34 cellular contexts compared by ENCODE assay signal in genomic region chr7:22060863-22061262, GRCh38.
DNase-seq lines count a peak whose midpoint lies in the region; ATAC-seq, FAIRE-seq and TF ChIP-seq lines count a peak whose summit lies in the region.
"Had no signal": no experiment of that assay in that cellular context is flagged by ENCODE, and none has a peak within 500 bp of the region (broad histone marks: within the 10 kb centered on the region; RNA-seq: fewer than 3 reads in every experiment).

No MANE protein-coding gene starts in this region.

- no peaks in the 10 kb centered on the region for H3K4me1 ChIP-seq in HepG2 (ENCODE audit: insufficient read depth, low read length)
- H3K4me1 ChIP-seq in right lobe of liver: no peaks in the 10 kb centered on the region
- H3K4me1 ChIP-seq in A549: no peaks in the 10 kb centered on the region
- no peaks in the 10 kb centered on the region for H3K4me1 ChIP-seq in IMR-90 (ENCODE audit: control insufficient read depth, insufficient read depth, low read length)
- no peaks in the 10 kb centered on the region for H3K4me1 ChIP-seq in K562 (replicated peaks in 1 of 2; ENCODE audit: control insufficient read depth in 2 of 2, insufficient read depth in 2 of 2, low read length in 2 of 2)
- H3K4me1 ChIP-seq in SJCRH30: no peaks in the 10 kb centered on the region
- H3K4me1 ChIP-seq: BE2C; BLaER1; BLaER1 treated with 17β-estradiol and CSF1 and Interleukin-3, amounts not matched to agents 10 nM and 100 nM; Caco-2 had no signal

- H3K4me2 ChIP-seq in HepG2 (ENCODE audit: low read depth, low read length) (no peak overlapping the region), A549 (no peak overlapping the region), IMR-90 (ENCODE audit: low read depth, low read length) (no peak overlapping the region), K562 (ENCODE audit: insufficient read depth, low read length) (no peak overlapping the region)
- H3K4me2 ChIP-seq: BLaER1; BLaER1 treated with 17β-estradiol and CSF1 and Interleukin-3, amounts not matched to agents 10 nM and 100 nM had no signal

- H3K79me1 ChIP-seq in IMR-90 (ENCODE audit: low read depth in 1 of 2, low read length in 2 of 2): no peaks in the 10 kb centered on the region

- TF ChIP-seq POLR2A in HepG2 (IDR thresholded peaks at IDR 0.05; ENCODE audit: insufficient read depth in 1 of 2, low read depth in 2 of 2, low read length in 2 of 2) (no peak), right lobe of liver (IDR thresholded peaks at IDR 0.05) (no peak), A549 (IDR thresholded peaks at IDR 0.05; ENCODE audit: low read length) (no peak), IMR-90 (IDR thresholded peaks at IDR 0.05; ENCODE audit: low read depth, low read length) (no peak), K562 (conservative IDR thresholded peaks at IDR 0.05) (no peak)

- H4K20me1 ChIP-seq in HepG2 (ENCODE audit: insufficient read depth, low read length): no peaks in the 10 kb centered on the region
- no peaks in the 10 kb centered on the region for H4K20me1 ChIP-seq in IMR-90 (ENCODE audit: insufficient read depth, low read length)
- H4K20me1 ChIP-seq in K562 (replicated peaks; ENCODE audit: control insufficient read depth, insufficient read depth, low read length): no peaks in the 10 kb centered on the region
- H4K20me1 ChIP-seq: BLaER1; BLaER1 treated with 17β-estradiol and CSF1 and Interleukin-3, amounts not matched to agents 10 nM and 100 nM had no signal

- H3K56ac ChIP-seq in IMR-90 (ENCODE audit: extremely low read depth, insufficient read depth, low read length): no peak overlapping the region

- TF ChIP-seq RAD21 in HepG2 (CRISPR knock-in tag; IDR thresholded peaks at IDR 0.05) (no peak), A549 (conservative IDR thresholded peaks at IDR 0.05 in 1 of 2, IDR thresholded peaks at IDR 0.05 in 1 of 2) (no peak), IMR-90 (IDR thresholded peaks at IDR 0.05; ENCODE audit: low read length) (no peak), K562 (CRISPR knock-in tag; conservative IDR thresholded peaks at IDR 0.05 in 1 of 2, IDR thresholded peaks at IDR 0.05 in 1 of 2) (no peak)

- BruUV-seq in HepG2 (replicated peaks; lab: Mats Ljungman, UMichigan) (no TSS peak), IMR-90 (replicated peaks; lab: Mats Ljungman, UMichigan) (no TSS peak), K562 (replicated peaks; lab: Mats Ljungman, UMichigan) (no TSS peak)

- dilution Hi-C loops in IMR-90 (cut with HindIII; ENCODE audit: low sequenced_read_pairs, unreplicated experiment): no loop called here

- no peak overlapping the region for H2AFZ ChIP-seq in HepG2 (ENCODE audit: low read length)
- no peak overlapping the region for H2AFZ ChIP-seq in IMR-90 (replicated peaks; ENCODE audit: low read length, poor library complexity)
- H2AFZ ChIP-seq in K562 (ENCODE audit: low read depth, low read length): no peak overlapping the region

- DNase-seq in HepG2 (ENCODE audit: low spot score): no peak
- DNase-seq in right lobe of liver: no peak
- DNase-seq in A549 (ENCODE audit: low read depth in 1 of 2, low spot score in 1 of 2): no peak
- DNase-seq in IMR-90: no peak
- no peak for DNase-seq in K562 (ENCODE audit: extremely low read depth in 1 of 4, low spot score in 3 of 4)
- no peak for DNase-seq in activated effector memory CD4-positive, alpha-beta T cell treated with anti-CD3 and anti-CD28 coated beads, Interleukin-2, amount 50 U/mL, for 16 hours
- no peak for DNase-seq in SJCRH30
- DNase-seq: 8988T; ACHN; AML-193; BE2C; C1 segment of cervical spinal cord; Caco-2; Calu3; CD4-positive, alpha-beta memory T cell; CD4-positive, alpha-beta T cell; CD4-positive, CD25-positive, alpha-beta regulatory T cell; CD8-positive, alpha-beta memory T cell; CD8-positive, alpha-beta T cell; COR-L47; DMS 273 treated with DMSO at 0.1 percent for 48 hours; DMS153; DMS53; DMS79; DMS79 treated with DMSO at 0.1 percent for 48 hours; DND-41; EL had no signal

- FAIRE-seq in HepG2 (lab: Jason Lieb, UNC) (no peak), A549 (lab: Jason Lieb, UNC) (no peak), K562 (lab: Jason Lieb, UNC) (no peak)
- FAIRE-seq: A204.1, D721Med had no signal

- no peak overlapping the region for H2AK9ac ChIP-seq in IMR-90 (replicated peaks; ENCODE audit: low read depth, low read length, poor library complexity)

- no peak overlapping the region for H2BK20ac ChIP-seq in IMR-90 (ENCODE audit: low read depth, low read length)

- H2AK5ac ChIP-seq in IMR-90 (ENCODE audit: low read depth, low read length): no peak overlapping the region

- TF ChIP-seq CTCF in HepG2 (CRISPR knock-in tag; IDR thresholded peaks at IDR 0.05) (no peak), right lobe of liver (IDR thresholded peaks at IDR 0.05) (no peak), A549 (IDR thresholded peaks at IDR 0.05) (no peak), IMR-90 (conservative IDR thresholded peaks at IDR 0.05; ENCODE audit: low read depth, low read length) (no peak), K562 (IDR thresholded peaks at IDR 0.05 in 2 of 3, conservative IDR thresholded peaks at IDR 0.05 in 1 of 3; ENCODE audit: insufficient read depth in 2 of 3, low read depth in 1 of 3, low read length in 3 of 3) (no peak)

- H3K4me3 ChIP-seq in HepG2 (replicated peaks in 1 of 3; ENCODE audit: insufficient read depth in 1 of 3, low read depth in 2 of 3, low read length in 3 of 3) (no peak overlapping the region), right lobe of liver (no peak overlapping the region), A549 (no peak overlapping the region), IMR-90 (ENCODE audit: insufficient read depth, low read depth, low read length) (no peak overlapping the region), K562 (no peak overlapping the region), SJCRH30 (no peak overlapping the region)
- H3K4me3 ChIP-seq: BLaER1; BLaER1 treated with 17β-estradiol and CSF1 and Interleukin-3, amounts not matched to agents 10 nM and 100 nM had no signal

- TF ChIP-seq EP300 in HepG2 (IDR thresholded peaks at IDR 0.05; ENCODE audit: low read depth in 2 of 2, low read length in 2 of 2) (no peak), HepG2 (CRISPR knock-in tag; IDR thresholded peaks at IDR 0.05; ENCODE audit: borderline replicate concordance) (no peak), A549 (IDR thresholded peaks at IDR 0.05) (no peak), K562 (IDR thresholded peaks at IDR 0.05; ENCODE audit: low read length) (no peak)

- H3K9ac ChIP-seq in HepG2 (ENCODE audit: insufficient read depth, low read depth, low read length) (no peak overlapping the region), IMR-90 (ENCODE audit: low read depth, low read length) (no peak overlapping the region), K562 (ENCODE audit: insufficient read depth in 1 of 2, low read depth in 2 of 2, low read length in 2 of 2) (no peak overlapping the region)
- H3K9ac ChIP-seq: BLaER1; BLaER1 treated with 17β-estradiol and CSF1 and Interleukin-3, amounts not matched to agents 10 nM and 100 nM had no signal

- no peaks in the 10 kb centered on the region for H3K36me3 ChIP-seq in HepG2 (replicated peaks in 1 of 2; ENCODE audit: control insufficient read depth in 1 of 2, insufficient read depth in 2 of 2, low read length in 2 of 2)
- H3K36me3 ChIP-seq in right lobe of liver: no peaks in the 10 kb centered on the region
- no peaks in the 10 kb centered on the region for H3K36me3 ChIP-seq in IMR-90 (ENCODE audit: control insufficient read depth, insufficient read depth, low read length)
- H3K36me3 ChIP-seq in K562 (ENCODE audit: control insufficient read depth, insufficient read depth, low read length): no peaks in the 10 kb centered on the region
- H3K36me3 ChIP-seq in SJCRH30: no peaks in the 10 kb centered on the region
- H3K36me3 ChIP-seq: BE2C; BLaER1; BLaER1 treated with 17β-estradiol and CSF1 and Interleukin-3, amounts not matched to agents 10 nM and 100 nM had no signal

- no peak overlapping the region for H3K18ac ChIP-seq in IMR-90 (ENCODE audit: low read depth, low read length)

- H4K5ac ChIP-seq in IMR-90 (ENCODE audit: low read depth, low read length): no peak overlapping the region

- in situ Hi-C loops in HepG2 (cut with HindIII; ENCODE audit: extremely low pct_ligation_motif_present, low pct_unique_long_range_greater_than_20kb): no loop called here
- in situ Hi-C loops in IMR-90 (cut with MboI; ENCODE audit: low sequenced_read_pairs): no loop called here
- in situ Hi-C loops in K562 (cut with MboI): no loop called here

- no peak overlapping the region for H3K4ac ChIP-seq in IMR-90 (ENCODE audit: low read depth, low read length)

- ATAC-seq in HepG2 (no peak), right lobe of liver (no peak), A549 (no peak), IMR-90 (ENCODE audit: low read depth) (no peak), K562 (no peak), GM18867 (IDR thresholded peaks at IDR 0.05; ENCODE audit: unreplicated experiment) (no peak)
- ATAC-seq: CD8-positive, alpha-beta T cell had no signal

- no peaks in the 10 kb centered on the region for H3K79me2 ChIP-seq in HepG2 (ENCODE audit: insufficient read depth, low read length)
- no peaks in the 10 kb centered on the region for H3K79me2 ChIP-seq in K562 (ENCODE audit: control insufficient read depth, insufficient read depth, low read length)

- no peak overlapping the region for H2BK120ac ChIP-seq in IMR-90 (ENCODE audit: low read depth, low read length)

- H2BK15ac ChIP-seq in IMR-90 (ENCODE audit: low read depth, low read length): no peak overlapping the region

- no peak overlapping the region for H4K8ac ChIP-seq in IMR-90 (ENCODE audit: low read depth in 2 of 2, low read length in 2 of 2)

- H3K9me3 ChIP-seq in HepG2 (ENCODE audit: low read length) (no peaks in the 10 kb centered on the region), right lobe of liver (no peaks in the 10 kb centered on the region), A549 (no peaks in the 10 kb centered on the region), IMR-90 (ENCODE audit: control insufficient read depth, insufficient read depth, low read length) (no peaks in the 10 kb centered on the region), K562 (replicated peaks; ENCODE audit: control insufficient read depth, insufficient read depth, low read depth, low read length) (no peaks in the 10 kb centered on the region), SJCRH30 (replicated peaks) (no peaks in the 10 kb centered on the region)
- H3K9me3 ChIP-seq: BE2C, BLaER1, Caco-2 had no signal

- WGBS in HepG2 (ENCODE audit: low lambda C conversion rate): 2% methylated on average over 3 of the region's 3 CpGs
- WGBS in right lobe of liver (ENCODE audit: insufficient coverage, low coverage, low lambda C conversion rate, missing lambda C conversion rate): 75% methylated on average over 3 of the region's 3 CpGs
- under 1% methylated on average over 3 of the region's 3 CpGs for WGBS in A549 (ENCODE audit: missing lambda C conversion rate)
- no CpG with 5 or more reads among the region's 3 CpGs for WGBS in IMR-90 (ENCODE audit: extremely low coverage in 2 of 2, insufficient read length in 1 of 2), 2 experiments
- WGBS in K562 (ENCODE audit: insufficient coverage, low coverage, missing lambda C conversion rate): 0% methylated on average over 3 of the region's 3 CpGs

- H3K27me3 ChIP-seq in HepG2 (ENCODE audit: control insufficient read depth in 1 of 2, insufficient read depth in 2 of 2, low read length in 2 of 2) (peaks cover 0 to 8% of the 10 kb centered on the region in 2 experiments; a peak in 1 of 5 replicates), right lobe of liver (no peaks in the 10 kb centered on the region), IMR-90 (ENCODE audit: control insufficient read depth, insufficient read depth, low read length) (no peaks in the 10 kb centered on the region), K562 (ENCODE audit: control insufficient read depth in 2 of 2, insufficient read depth in 2 of 2, low read length in 2 of 2) (no peaks in the 10 kb centered on the region; a peak in 5 of 5 replicates), SJCRH30 (0 out of 2 replicates have a peak, but pooled peaks cover 3% of the 10 kb centered on the region)
- H3K27me3 ChIP-seq: BLaER1; BLaER1 treated with 17β-estradiol and CSF1 and Interleukin-3, amounts not matched to agents 10 nM and 100 nM had no signal

- no peak overlapping the region for H2BK5ac ChIP-seq in IMR-90 (ENCODE audit: low read depth, low read length, poor library complexity, severe bottlenecking)

- H3K14ac ChIP-seq in IMR-90 (replicated peaks; ENCODE audit: low read depth, low read length): no peak overlapping the region

- H3K23ac ChIP-seq in IMR-90 (ENCODE audit: low read depth, low read length): no peak overlapping the region

- intact Hi-C loops in HepG2 (cut with micrococcal nuclease; ENCODE audit: unreplicated experiment): no loop called here
- intact Hi-C loops in right lobe of liver (cut with DNase I): no loop called here
- intact Hi-C loops in IMR-90 (cut with micrococcal nuclease): no loop called here
- intact Hi-C loops in K562 (cut with micrococcal nuclease): no loop called here

- CTCF ChIA-PET in HepG2 (lab: Yijun Ruan, JAX; ENCODE audit: low intra/inter-chr PET ratio, low total read pairs) (no interaction called here), A549 (lab: Yijun Ruan, JAX) (no interaction called here), IMR-90 (lab: Yijun Ruan, JAX) (no interaction called here), K562 (lab: Yijun Ruan, JAX; ENCODE audit: low intra/inter-chr PET ratio) (no interaction called here)

- POLR2A ChIA-PET in HepG2 (lab: Yijun Ruan, JAX): no interaction called here
- POLR2A ChIA-PET in A549 (lab: Yijun Ruan, JAX): no interaction called here
- POLR2A ChIA-PET in IMR-90 (lab: Charles Lee; ENCODE audit: unreplicated experiment): no interaction called here
- POLR2A ChIA-PET in K562 (lab: Yijun Ruan, JAX): no interaction called here

- H4K91ac ChIP-seq in IMR-90 (ENCODE audit: insufficient read depth, low read depth, low read length): no peak overlapping the region

- H3K9me1 ChIP-seq in IMR-90 (ENCODE audit: insufficient read depth, low read length) (no peaks in the 10 kb centered on the region), K562 (ENCODE audit: control insufficient read depth, insufficient read depth, low read length) (no peaks in the 10 kb centered on the region)

- H3K27ac ChIP-seq in HepG2 (ENCODE audit: extremely low read length, insufficient read depth, low read length) (no peak overlapping the region), right lobe of liver (no peak overlapping the region), A549 (no peak overlapping the region), IMR-90 (ENCODE audit: insufficient read depth, low read length) (no peak overlapping the region), K562 (ENCODE audit: extremely low read depth, low read depth, low read length) (no peak overlapping the region), SJCRH30 (no peak overlapping the region)
- H3K27ac ChIP-seq: 22Rv1; BLaER1; BLaER1 treated with 17β-estradiol and CSF1 and Interleukin-3, amounts not matched to agents 10 nM and 100 nM; C4-2B had no signal

Comparison
In these comparisons a context has a peak if more than half of its experiments do, and no peak if none do; other contexts are left out.
1. Of the 241 proteins assayed by ChIP-seq in both HepG2 and K562: peak only in HepG2: MAFK; only in K562: MAFG; in both: MAFF; in neither: 238.